ENCODE assay signal across 21 cellular contexts in genomic region chr17:246226-246625, GRCh38.
A peak's percentile ranks its signal among the peaks of the same experiment; 100 is the strongest.
DNase-seq lines count a peak whose midpoint lies in the region; ATAC-seq and TF ChIP-seq lines count a peak whose summit lies in the region.
"Had no signal": no experiment of that assay in that cellular context is flagged by ENCODE, and none has a peak within 500 bp of the region (broad histone marks: within the 10 kb centered on the region; RNA-seq: fewer than 3 reads in every experiment).

No MANE protein-coding gene starts in this region.

- peaks cover 2 to 5% (median 3%) of the 10 kb centered on the region in 3 donors for H3K27me3 Mint-ChIP-seq in CD14-positive monocyte (ENCODE audit: low read depth in 3 of 3)
- H3K27me3 Mint-ChIP-seq in immature natural killer cell (ENCODE audit: low read depth in 3 of 3), result peaks cover 0 to 4% (median 0%) of the 10 kb centered on the region in 3 donors
- H3K27me3 Mint-ChIP-seq: B cell; CD4-positive, CD25-positive, alpha-beta regulatory T cell had no signal

- TF ChIP-seq CTCF in CD14-positive monocyte (IDR thresholded peaks at IDR 0.05) (no peak), hepatocyte (IDR thresholded peaks at IDR 0.05; ENCODE audit: poor library complexity) (no peak), omental fat pad (IDR thresholded peaks at IDR 0.05) (no peak)

- H3K9me3 ChIP-seq in hepatocyte (ENCODE audit: low read depth), result no peaks in the 10 kb centered on the region

- no peaks in the 10 kb centered on the region for H3K27me3 ChIP-seq in hepatocyte

- H3K4me1 Mint-ChIP-seq in CD14-positive monocyte (peaks cover 5% of the 10 kb centered on the region), immature natural killer cell (no peaks in the 10 kb centered on the region)
- H3K4me1 Mint-ChIP-seq: B cell had no signal

- 91% methylated on average over 14 of the region's 14 CpGs for WGBS in hepatocyte (ENCODE audit: low lambda C conversion rate, missing lambda C conversion rate)

- no peaks in the 10 kb centered on the region for H3K9me2 ChIP-seq in hepatocyte (replicated peaks; ENCODE audit: insufficient read depth)

- H3K36me3 ChIP-seq in hepatocyte (replicated peaks; ENCODE audit: insufficient read depth, low read depth), result no peaks in the 10 kb centered on the region

- H2AFZ ChIP-seq in hepatocyte, result no peak overlapping the region

- H3K27ac Mint-ChIP-seq in CD14-positive monocyte (no peak overlapping the region), immature natural killer cell (no peak overlapping the region)
- H3K27ac Mint-ChIP-seq: B cell had no signal

- intact Hi-C loops in CD14-positive monocyte (cut with micrococcal nuclease) (no loop called here), left colon (cut with DNase I, micrococcal nuclease) (no loop called here), sciatic nerve (cut with DNase I) (no loop called here)

- DNase-seq in activated CD8-positive, alpha-beta memory T cell treated with anti-CD3 and anti-CD28 coated beads, Interleukin-2, amount 50 U/mL, for 4 hours, result peak; percentile 0
- no peak for DNase-seq in activated CD8-positive, alpha-beta memory T cell treated with anti-CD3 and anti-CD28 coated beads for 24 hours
- DNase-seq in CD14-positive monocyte (ENCODE audit: low spot score) (peak; percentile 16), left colon (peak; percentile 36 to 39), sciatic nerve (ENCODE audit: low spot score) (peak; percentile 52), hepatocyte (ENCODE audit: low spot score) (no peak), omental fat pad (ENCODE audit: low spot score) (no peak), immature natural killer cell (no peak)
- DNase-seq: 8988T; CD4-positive, CD25-positive, alpha-beta regulatory T cell; COR-L47; DMS 273 treated with DMSO at 0.1 percent for 48 hours; KG1; NCI-H1417; NCI-H187; NCI-H2107; NCI-H2227 treated with DMSO at 0.1 percent for 48 hours; NCI-H510A treated with DMSO at 0.1 percent for 48 hours; NCI-H82; OCI-M1 had no signal

- H3K36me3 Mint-ChIP-seq in CD14-positive monocyte, result no peaks in the 10 kb centered on the region
- peaks cover 4 to 6% (median 5%) of the 10 kb centered on the region in 3 donors for H3K36me3 Mint-ChIP-seq in immature natural killer cell

- H4K20me1 ChIP-seq in hepatocyte (ENCODE audit: insufficient read depth, poor library complexity, severe bottlenecking), result no peaks in the 10 kb centered on the region

- no peak overlapping the region for H3K4me2 ChIP-seq in hepatocyte

- H3K4me3 ChIP-seq in hepatocyte, result no peak overlapping the region

- H3K4me1 ChIP-seq in hepatocyte (ENCODE audit: insufficient read depth), result no peaks in the 10 kb centered on the region

- peak; percentile 98 for ATAC-seq in left colon
- no peak for ATAC-seq in sciatic nerve
- no peak for ATAC-seq in omental fat pad (ENCODE audit: low FRiP score)

- H3K79me2 ChIP-seq in hepatocyte, result no peaks in the 10 kb centered on the region

- H3K4me3 Mint-ChIP-seq in CD14-positive monocyte (no peak overlapping the region), immature natural killer cell (no peak overlapping the region)
- H3K4me3 Mint-ChIP-seq: B cell; CD4-positive, CD25-positive, alpha-beta regulatory T cell had no signal

- H3K9me3 Mint-ChIP-seq in CD14-positive monocyte (peaks cover 0 to 10% (median 1%) of the 10 kb centered on the region in 7 donors), immature natural killer cell (no peaks in the 10 kb centered on the region)

- no peak overlapping the region for H3K27ac ChIP-seq in hepatocyte

Comparison
In these comparisons a context has a peak if more than half of its experiments do, and no peak if none do; other contexts are left out.
1. DNase-seq: peak in activated CD8-positive, alpha-beta memory T cell treated with anti-CD3 and anti-CD28 coated beads, Interleukin-2, amount 50 U/mL, for 4 hours (single experiment), CD14-positive monocyte (single experiment), left colon (2 of 2) and sciatic nerve (single experiment); none in activated CD8-positive, alpha-beta memory T cell treated with anti-CD3 and anti-CD28 coated beads for 24 hours (single experiment), hepatocyte (single experiment), omental fat pad (single experiment) and immature natural killer cell (0 of 3).